21 cellular contexts compared by ENCODE assay signal in the genomic region with DNA sequence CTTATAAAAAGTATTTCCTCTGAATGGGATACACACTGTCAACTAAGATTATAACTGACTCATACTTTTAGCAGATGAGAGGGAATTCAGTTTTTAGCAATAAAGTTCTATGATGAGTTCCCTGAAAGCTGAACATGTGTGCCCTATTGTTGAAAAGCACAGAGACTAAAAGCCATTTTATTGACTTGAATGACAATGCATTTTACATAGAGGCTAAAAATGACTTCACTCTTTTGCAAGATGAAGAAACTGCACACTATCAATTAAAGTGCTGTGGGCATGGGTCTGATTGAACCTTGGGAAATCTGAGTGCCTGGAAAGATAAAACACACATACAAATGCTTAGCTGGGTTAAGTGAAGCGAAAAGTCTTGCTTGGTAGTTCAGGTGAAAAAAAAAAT.
DNase-seq lines count a peak whose midpoint lies in the region; ATAC-seq and TF ChIP-seq lines count a peak whose summit lies in the region.
"Had no signal": no experiment of that assay in that cellular context is flagged by ENCODE, and none has a peak within 500 bp of the region (broad histone marks: within the 10 kb centered on the region; RNA-seq: fewer than 3 reads in every experiment).

No MANE protein-coding gene starts in this region.

- CTCF ChIA-PET in Calu3 (lab: Charles Lee) (no interaction called here), OCI-LY7 (lab: Charles Lee; ENCODE audit: unreplicated experiment) (no interaction called here)

- peaks cover 19% of the 10 kb centered on the region for H3K4me1 Mint-ChIP-seq in Calu3 (ENCODE audit: low read depth, unreplicated experiment)
- H3K4me1 Mint-ChIP-seq: CD4-positive, alpha-beta memory T cell had no signal

- H2AFZ ChIP-seq in OCI-LY7 (ENCODE audit: low read length): no peak overlapping the region

- H3K36me3 ChIP-seq in HAP-1 (replicated peaks): no peaks in the 10 kb centered on the region
- no peaks in the 10 kb centered on the region for H3K36me3 ChIP-seq in lower lobe of right lung
- H3K36me3 ChIP-seq in OCI-LY7 (ENCODE audit: insufficient read depth, low read length): no peaks in the 10 kb centered on the region
- H3K36me3 ChIP-seq: Peyer's patch had no signal

- no peak overlapping the region for H3K4me2 ChIP-seq in OCI-LY7 (ENCODE audit: low read length)

- H3K36me3 Mint-ChIP-seq in Calu3 (ENCODE audit: insufficient read depth, unreplicated experiment): no peaks in the 10 kb centered on the region
- H3K36me3 Mint-ChIP-seq: CD4-positive, alpha-beta memory T cell had no signal

- H3K27me3 Mint-ChIP-seq in Calu3 (ENCODE audit: unreplicated experiment): no peaks in the 10 kb centered on the region
- H3K27me3 Mint-ChIP-seq: CD4-positive, alpha-beta memory T cell had no signal

- DNase-seq in Calu3 (no peak), HAP-1 (ENCODE audit: low spot score in 2 of 2) (peak; percentile 17 to 70), amniotic epithelial cell (ENCODE audit: low read depth) (peak; percentile 8), left kidney (ENCODE audit: low read depth, low spot score) (peak; percentile 25), lower lobe of right lung (no peak), medulla oblongata (ENCODE audit: extremely low spot score) (no peak), OCI-LY7 (ENCODE audit: low spot score) (no peak)
- DNase-seq: C1 segment of cervical spinal cord; Caco-2; CD4-positive, alpha-beta memory T cell; H7; Karpas-422; NCI-H1092 treated with DMSO at 0.1 percent for 48 hours; NCI-H1436; NCI-H187; NCI-H446 treated with DMSO at 0.1 percent for 48 hours; NCI-H526 treated with DMSO at 0.1 percent for 48 hours; Peyer's patch; SHP77 treated with DMSO at 0.1 percent for 48 hours; T-helper 1 cell had no signal

- TF ChIP-seq CTCF in Calu3 (IDR thresholded peaks at IDR 0.05; ENCODE audit: unreplicated experiment): no peak
- no peak for TF ChIP-seq CTCF in lower lobe of right lung (IDR thresholded peaks at IDR 0.05)
- TF ChIP-seq CTCF in OCI-LY7 (conservative IDR thresholded peaks at IDR 0.05; ENCODE audit: low read length): no peak

- H3K9me3 ChIP-seq in HAP-1 (no peaks in the 10 kb centered on the region), lower lobe of right lung (no peaks in the 10 kb centered on the region), OCI-LY7 (ENCODE audit: low read length) (no peaks in the 10 kb centered on the region)
- H3K9me3 ChIP-seq: Caco-2, Peyer's patch had no signal

- no peaks in the 10 kb centered on the region for H3K79me2 ChIP-seq in OCI-LY7 (ENCODE audit: insufficient read depth, low read depth, low read length)

- peak overlapping the region; percentile 22 for H3K27ac Mint-ChIP-seq in Calu3 (ENCODE audit: unreplicated experiment)
- H3K27ac Mint-ChIP-seq: CD4-positive, alpha-beta memory T cell had no signal

- in situ Hi-C loops in HAP-1 (cut with MboI; ENCODE audit: low sequenced_read_pairs): no loop called here

- no peak for ATAC-seq in lower lobe of right lung
- ATAC-seq in GM19395 (IDR thresholded peaks at IDR 0.05; ENCODE audit: unreplicated experiment): no peak

- BruUV-seq in Calu3 (replicated peaks; lab: Mats Ljungman, UMichigan) (no TSS peak), OCI-LY7 (replicated peaks; lab: Mats Ljungman, UMichigan) (no TSS peak)

- intact Hi-C loops in Calu3 (cut with micrococcal nuclease; ENCODE audit: unreplicated experiment): no loop called here
- intact Hi-C loops in lower lobe of right lung (cut with DNase I): no loop called here
- intact Hi-C loops in OCI-LY7 (cut with micrococcal nuclease; ENCODE audit: unreplicated experiment): no loop called here

- peaks cover 2% of the 10 kb centered on the region for H3K9me3 Mint-ChIP-seq in Calu3 (ENCODE audit: low read depth, unreplicated experiment)

- H3K27me3 ChIP-seq in HAP-1 (ENCODE audit: low read depth) (no peaks in the 10 kb centered on the region), lower lobe of right lung (ENCODE audit: low read depth) (no peaks in the 10 kb centered on the region)
- H3K27me3 ChIP-seq: Peyer's patch had no signal

- H3K4me3 ChIP-seq in HAP-1 (no peak overlapping the region), lower lobe of right lung (no peak overlapping the region), OCI-LY7 (ENCODE audit: low read depth, low read length, poor library complexity, severe bottlenecking) (no peak overlapping the region)
- H3K4me3 ChIP-seq: Peyer's patch had no signal

- POLR2A ChIA-PET in OCI-LY7 (lab: Charles Lee): no interaction called here

- no peak overlapping the region for H3K4me3 Mint-ChIP-seq in Calu3 (ENCODE audit: low read depth, unreplicated experiment)
- H3K4me3 Mint-ChIP-seq: CD4-positive, alpha-beta memory T cell had no signal

- H3K27ac ChIP-seq in lower lobe of right lung (no peak overlapping the region), OCI-LY7 (ENCODE audit: low read depth, low read length, poor library complexity, severe bottlenecking) (no peak overlapping the region)
- H3K27ac ChIP-seq: Peyer's patch had no signal

- H3K9me2 ChIP-seq in OCI-LY7 (ENCODE audit: insufficient read depth, low read length): no peaks in the 10 kb centered on the region

- peaks cover 11% of the 10 kb centered on the region for H3K4me1 ChIP-seq in HAP-1
- H3K4me1 ChIP-seq in lower lobe of right lung: no peaks in the 10 kb centered on the region
- no peaks in the 10 kb centered on the region for H3K4me1 ChIP-seq in OCI-LY7 (ENCODE audit: insufficient read depth, low read length, poor library complexity, severe bottlenecking)
- H3K4me1 ChIP-seq: Caco-2, Peyer's patch had no signal

- no peaks in the 10 kb centered on the region for H4K20me1 ChIP-seq in OCI-LY7 (ENCODE audit: insufficient read depth, low read length)

Comparison
In these comparisons a context has a peak if more than half of its experiments do, and no peak if none do; other contexts are left out.
1. DNase-seq: peak in HAP-1 (2 of 2), amniotic epithelial cell (single experiment) and left kidney (single experiment); none in Calu3 (single experiment), lower lobe of right lung (single experiment), medulla oblongata (single experiment) and OCI-LY7 (single experiment).